Comparison of ENCODE assay signal across 21 cellular contexts in genomic region chr2:85779641-85780315, GRCh38. TPM values are rescaled to one million over a fixed set of nuclear protein-coding genes. Genes with fewer than 3 reads are reported as not detected.
DNase-seq lines count a peak whose midpoint lies in the region; ATAC-seq and TF ChIP-seq lines count a peak whose summit lies in the region.
"Had no signal": no experiment of that assay in that cellular context is flagged by ENCODE, and none has a peak within 500 bp of the region (broad histone marks: within the 10 kb centered on the region; RNA-seq: fewer than 3 reads in every experiment).

No MANE protein-coding gene starts in this region.

- H3K27ac Mint-ChIP-seq in brain: peak overlapping the region in 4 of 5 experiments; percentile 28 to 62 (median 44)
- H3K27ac Mint-ChIP-seq: activated naive CD8-positive, alpha-beta T cell treated with anti-CD3 and anti-CD28 coated beads, Interleukin-2, amount 10 ng/mL, durations not matched to agents 7 days and 5 days; dendritic cell treated with granulocyte-macrophage colony-stimulating factor and Interleukin-4, amounts not matched to agents 40 ng/mL and 50 ng/mL, for 4 days; stimulated activated naive B cell treated with anti-CD40 and anti-IgM and Interleukin-4, amounts not matched to agents 10 μg/mL and 1 μg/mL and 100 μg/mL, for 72 hours; type B pancreatic cell had no signal

- H3K4me3 ChIP-seq in right lobe of liver: no peak overlapping the region

- no peaks in the 10 kb centered on the region for H3K36me3 Mint-ChIP-seq in brain
- H3K36me3 Mint-ChIP-seq: activated naive CD8-positive, alpha-beta T cell treated with anti-CD3 and anti-CD28 coated beads, Interleukin-2, amount 10 ng/mL, durations not matched to agents 7 days and 5 days; stimulated activated naive B cell treated with anti-CD40 and anti-IgM and Interleukin-4, amounts not matched to agents 10 μg/mL and 1 μg/mL and 100 μg/mL, for 72 hours; type B pancreatic cell had no signal

- no peak overlapping the region for H3K4me3 Mint-ChIP-seq in brain
- H3K4me3 Mint-ChIP-seq: activated naive CD8-positive, alpha-beta T cell treated with anti-CD3 and anti-CD28 coated beads, Interleukin-2, amount 10 ng/mL, durations not matched to agents 7 days and 5 days; dendritic cell treated with granulocyte-macrophage colony-stimulating factor and Interleukin-4, amounts not matched to agents 40 ng/mL and 50 ng/mL, for 4 days; stimulated activated naive B cell treated with anti-CD40 and anti-IgM and Interleukin-4, amounts not matched to agents 10 μg/mL and 1 μg/mL and 100 μg/mL, for 72 hours; type B pancreatic cell had no signal

- TF ChIP-seq CTCF in brain (conservative IDR thresholded peaks at IDR 0.05) (no peak), right lobe of liver (IDR thresholded peaks at IDR 0.05) (no peak)

- H3K27me3 ChIP-seq in right lobe of liver: no peaks in the 10 kb centered on the region
- H3K27me3 ChIP-seq: BE2C, brain microvascular endothelial cell had no signal

- H3K9me3 Mint-ChIP-seq in brain: no peaks in the 10 kb centered on the region
- H3K9me3 Mint-ChIP-seq: activated naive CD8-positive, alpha-beta T cell treated with anti-CD3 and anti-CD28 coated beads, Interleukin-2, amount 10 ng/mL, durations not matched to agents 7 days and 5 days; dendritic cell treated with granulocyte-macrophage colony-stimulating factor and Interleukin-4, amounts not matched to agents 40 ng/mL and 50 ng/mL, for 4 days; stimulated activated naive B cell treated with anti-CD40 and anti-IgM and Interleukin-4, amounts not matched to agents 10 μg/mL and 1 μg/mL and 100 μg/mL, for 72 hours; type B pancreatic cell had no signal

- H3K27ac ChIP-seq in right lobe of liver (peak overlapping the region in 1 of 3 donors; percentile 33), temporal lobe (ENCODE audit: low read depth, low read length) (peak overlapping the region; percentile 7)
- H3K27ac ChIP-seq: brain microvascular endothelial cell had no signal

- H3K4me1 ChIP-seq in right lobe of liver: peaks cover 0 to 32% (median 7%) of the 10 kb centered on the region in 4 donors

- ATAC-seq in right lobe of liver (peak; percentile 68 to 91 (median 87)), HG03045 (IDR thresholded peaks at IDR 0.05; ENCODE audit: unreplicated experiment) (no peak)
- ATAC-seq: stimulated activated naive B cell treated with anti-CD40 and anti-IgM and Interleukin-4, amounts not matched to agents 10 μg/mL and 1 μg/mL and 100 μg/mL, for 72 hours had no signal

- peaks cover 30% of the 10 kb centered on the region for H3K4me1 Mint-ChIP-seq in brain
- H3K4me1 Mint-ChIP-seq: activated naive CD8-positive, alpha-beta T cell treated with anti-CD3 and anti-CD28 coated beads, Interleukin-2, amount 10 ng/mL, durations not matched to agents 7 days and 5 days had no signal

- intact Hi-C loops in right lobe of liver (cut with DNase I): no loop called here

- DNase-seq in SKM-1 treated with dmso at 0.1 percent for 144 hours (lab: John Stamatoyannopoulos, UW; ENCODE audit: unreplicated experiment) (peak; percentile 49), SKM-1 (lab: John Stamatoyannopoulos, UW; ENCODE audit: unreplicated experiment) (no peak), right lobe of liver (peak; percentile 66 to 85 (median 75)), HUDEP-2 (lab: John Stamatoyannopoulos, UW; ENCODE audit: unreplicated experiment in 76 of 76) (no peak)
- DNase-seq in activated CD4-positive, alpha-beta T cell treated with anti-CD3 and anti-CD28 coated beads, Interleukin-2, amount 50 U/mL, for 4 hours: no peak
- DNase-seq: 8988T; activated CD4-positive, CD25-positive, alpha-beta regulatory T cell; activated CD8-positive, alpha-beta memory T cell treated with anti-CD3 and anti-CD28 coated beads for 24 hours; activated naive CD8-positive, alpha-beta T cell treated with anti-CD3 and anti-CD28 coated beads, Interleukin-2, amount 10 ng/mL, durations not matched to agents 7 days and 5 days; BE2C; brain microvascular endothelial cell; EL; foreskin melanocyte; NCI-H524 treated with DMSO at 0.1 percent for 48 hours; SIG-M5; stimulated activated naive B cell treated with anti-CD40 and anti-IgM and Interleukin-4, amounts not matched to agents 10 μg/mL and 1 μg/mL and 100 μg/mL, for 72 hours had no signal

- H3K27me3 Mint-ChIP-seq in brain: no peaks in the 10 kb centered on the region
- H3K27me3 Mint-ChIP-seq: type B pancreatic cell had no signal

- no peaks in the 10 kb centered on the region for H3K9me3 ChIP-seq in right lobe of liver
- H3K9me3 ChIP-seq: BE2C had no signal

- 39% methylated on average over 11 of the region's 12 CpGs for WGBS in right lobe of liver (ENCODE audit: insufficient coverage, low coverage, low lambda C conversion rate, missing lambda C conversion rate)

- H3K36me3 ChIP-seq in right lobe of liver: peaks cover 0 to 21% (median 0%) of the 10 kb centered on the region in 4 donors
- H3K36me3 ChIP-seq: BE2C, brain microvascular endothelial cell had no signal

- TF ChIP-seq POLR2A in right lobe of liver (IDR thresholded peaks at IDR 0.05): no peak

RNA-seq across cellular contexts. Expression of gene ATOH8, which starts 26.0 kb away (rescaled TPM):
- polyA plus RNA-seq in brain (ENCODE audit: insufficient read depth, low read depth, low replicate concordance): 15.8 TPM
- 10 to 100 TPM in 4 of 6 experiments, 1 to 10 TPM in 2; 5.3 to 78.0 (median 46.2) TPM for total RNA-seq in right lobe of liver
- total RNA-seq in temporal lobe: 1.7 TPM
- total RNA-seq: activated naive CD8-positive, alpha-beta T cell treated with anti-CD3 and anti-CD28 coated beads, Interleukin-2, amount 10 ng/mL, durations not matched to agents 7 days and 5 days had no signal

Comparison
In these comparisons a context has a peak if more than half of its experiments do, and no peak if none do; other contexts are left out.
1. DNase-seq: peak in SKM-1 treated with dmso at 0.1 percent for 144 hours (single experiment) and right lobe of liver (3 of 3); none in SKM-1 (single experiment), activated CD4-positive, alpha-beta T cell treated with anti-CD3 and anti-CD28 coated beads, Interleukin-2, amount 50 U/mL, for 4 hours (0 of 2) and HUDEP-2 (0 of 76).